26 cellular contexts compared by ENCODE assay signal in the genomic region with DNA sequence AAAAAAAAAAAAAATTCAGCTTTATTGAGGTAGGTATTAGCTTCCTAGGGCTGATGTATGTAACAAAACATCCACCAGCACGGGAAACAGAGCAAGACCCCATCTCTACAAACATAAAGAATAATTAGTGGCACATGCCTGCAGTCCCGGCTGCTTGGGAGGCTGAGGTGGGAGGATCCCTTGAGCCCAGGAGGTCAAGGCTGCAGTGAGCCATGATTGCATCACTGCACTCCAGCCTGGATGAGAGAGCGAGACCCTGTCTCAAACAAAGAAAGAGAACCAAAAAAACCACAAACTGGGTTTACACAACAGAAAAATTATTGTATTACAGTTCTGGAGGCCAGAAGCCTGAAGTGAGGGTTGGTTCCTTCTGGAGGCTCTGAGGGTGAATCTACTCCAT. TPM values are rescaled to one million over a fixed set of nuclear protein-coding genes. Genes with fewer than 3 reads are reported as not detected.
"Had no signal": no experiment of that assay in that cellular context is flagged by ENCODE, and none has a peak within 500 bp of the region (broad histone marks: within the 10 kb centered on the region; RNA-seq: fewer than 3 reads in every experiment).

No MANE protein-coding gene starts in this region.

- H3K4me3 ChIP-seq: Peyer's patch had no signal

- H3K9me3 ChIP-seq: Peyer's patch had no signal

- H3K36me3 ChIP-seq: Peyer's patch had no signal

- H3K27ac Mint-ChIP-seq: activated CD4-positive, alpha-beta memory T cell treated with anti-CD3 and anti-CD28 coated beads for 36 hours; activated CD4-positive, alpha-beta T cell treated with anti-CD3 and anti-CD28 coated beads, Interleukin-2, amount 10 ng/mL, durations not matched to agents 7 days and 5 days; activated naive CD4-positive, alpha-beta T cell treated with anti-CD3 and anti-CD28 coated beads for 36 hours; activated naive CD8-positive, alpha-beta T cell; activated T-helper 17 cell treated with anti-CD3 and anti-CD28 coated beads, Interleukin-2, amount 50 U/mL, for 72 hours; brain; T-helper 17 cell had no signal

- H3K27ac ChIP-seq: Peyer's patch, RWPE1 had no signal

- H3K4me3 Mint-ChIP-seq: activated CD4-positive, alpha-beta memory T cell treated with anti-CD3 and anti-CD28 coated beads for 36 hours; activated CD4-positive, alpha-beta T cell treated with anti-CD3 and anti-CD28 coated beads, Interleukin-2, amount 10 ng/mL, durations not matched to agents 7 days and 5 days; activated naive CD4-positive, alpha-beta T cell treated with anti-CD3 and anti-CD28 coated beads for 36 hours; activated naive CD8-positive, alpha-beta T cell; activated T-helper 17 cell treated with anti-CD3 and anti-CD28 coated beads, Interleukin-2, amount 50 U/mL, for 72 hours; brain; central memory CD8-positive, alpha-beta T cell; T-helper 17 cell had no signal

- ATAC-seq: activated T-helper 17 cell treated with anti-CD3 and anti-CD28 coated beads, Interleukin-2, amount 50 U/mL, for 72 hours; T-helper 17 cell had no signal

- H3K36me3 Mint-ChIP-seq: activated CD4-positive, alpha-beta memory T cell treated with anti-CD3 and anti-CD28 coated beads for 36 hours; activated naive CD8-positive, alpha-beta T cell; brain had no signal

- DNase-seq: activated CD4-positive, alpha-beta memory T cell treated with anti-CD3 and anti-CD28 coated beads for 36 hours; activated CD4-positive, alpha-beta T cell treated with anti-CD3 and anti-CD28 coated beads, Interleukin-2, amount 10 ng/mL, durations not matched to agents 7 days and 5 days; activated CD4-positive, CD25-positive, alpha-beta regulatory T cell; activated gamma-delta T cell; activated naive CD4-positive, alpha-beta T cell treated with anti-CD3 and anti-CD28 coated beads for 36 hours; activated T-cell treated with anti-CD3 and anti-CD28 coated beads for 4 hours; activated T-cell treated with anti-CD3 and anti-CD28 coated beads, Interleukin-2, amount 50 U/mL, for 48 hours; amygdala; cortex of kidney; Karpas-422; MM.1S; NCI-H1105; NCI-H1436; NCI-H187; NCI-H2081; NCI-H446; NCI-H524; Peyer's patch; Right ventricle myocardium superior; T-helper 17 cell; T-helper 9 cell had no signal

- H3K9me3 Mint-ChIP-seq: activated CD4-positive, alpha-beta memory T cell treated with anti-CD3 and anti-CD28 coated beads for 36 hours; activated CD4-positive, alpha-beta T cell treated with anti-CD3 and anti-CD28 coated beads, Interleukin-2, amount 10 ng/mL, durations not matched to agents 7 days and 5 days; activated naive CD4-positive, alpha-beta T cell treated with anti-CD3 and anti-CD28 coated beads for 36 hours; activated T-helper 17 cell treated with anti-CD3 and anti-CD28 coated beads, Interleukin-2, amount 50 U/mL, for 72 hours; central memory CD8-positive, alpha-beta T cell had no signal

RNA-seq across cellular contexts. Expression of gene BICDL2, which starts 5.6 kb away (rescaled TPM):
- total RNA-seq: activated naive CD4-positive, alpha-beta T cell treated with anti-CD3 and anti-CD28 coated beads for 36 hours; Right ventricle myocardium superior; T-helper 17 cell had no signal
